Comparison of ENCODE assay signal across 14 cellular contexts in genomic region chr6:44275271-44275748, GRCh38. TPM values are rescaled to one million over a fixed set of nuclear protein-coding genes. Genes with fewer than 3 reads are reported as not detected.
DNase-seq lines count a peak whose midpoint lies in the region; ATAC-seq and TF ChIP-seq lines count a peak whose summit lies in the region.
"Had no signal": no experiment of that assay in that cellular context is flagged by ENCODE, and none has a peak within 500 bp of the region (broad histone marks: within the 10 kb centered on the region; RNA-seq: fewer than 3 reads in every experiment).

No MANE protein-coding gene starts in this region.

- H3K4me1 ChIP-seq in heart right ventricle (peaks cover 0 to 10% (median 5%) of the 10 kb centered on the region in 9 donors), lower lobe of right lung (peaks cover 4% of the 10 kb centered on the region), thoracic aorta (ENCODE audit: control insufficient read depth in 1 of 2, low read depth in 2 of 2) (peaks cover 0 to 15% of the 10 kb centered on the region in 2 donors), stomach (peaks cover 17 to 22% (median 20%) of the 10 kb centered on the region in 4 donors)

- intact Hi-C loops in heart right ventricle (cut with DNase I) (no loop called here), Right ventricle myocardium superior (cut with DNase I) (no loop called here), lower lobe of right lung (cut with DNase I) (no loop called here), stomach (cut with DNase I; ENCODE audit: low total_unique reads) (no loop called here)

- H3K27me3 ChIP-seq in heart right ventricle (peaks cover 17 to 90% (median 77%) of the 10 kb centered on the region in 7 donors), lower lobe of right lung (ENCODE audit: low read depth) (peaks cover 67% of the 10 kb centered on the region), thoracic aorta (replicated peaks; ENCODE audit: insufficient read depth) (no peaks in the 10 kb centered on the region), stomach (peaks cover 2 to 92% (median 70%) of the 10 kb centered on the region in 3 donors)

- H3K4me3 ChIP-seq in heart right ventricle (peak overlapping the region in 9 of 10 donors; percentile 23 to 42 (median 31)), lower lobe of right lung (peak overlapping the region; percentile 39), thoracic aorta (peak overlapping the region; percentile 64), stomach (peak overlapping the region in 2 of 4 donors; percentile 39 to 46)

- H3K36me3 ChIP-seq in heart right ventricle (no peaks in the 10 kb centered on the region), lower lobe of right lung (no peaks in the 10 kb centered on the region), thoracic aorta (no peaks in the 10 kb centered on the region), stomach (no peaks in the 10 kb centered on the region)

- H3K27ac ChIP-seq in heart right ventricle (no peak overlapping the region), lower lobe of right lung (no peak overlapping the region), thoracic aorta (no peak overlapping the region), stomach (no peak overlapping the region)

- ATAC-seq in heart right ventricle = no peak
- no peak for ATAC-seq in Right ventricle myocardium superior (ENCODE audit: poor library complexity)
- ATAC-seq in lower lobe of right lung = no peak
- ATAC-seq in thoracic aorta (ENCODE audit: insufficient number of reproducible peaks, low FRiP score, low read depth) = no peak
- ATAC-seq in GM19035 (IDR thresholded peaks at IDR 0.05; ENCODE audit: unreplicated experiment) = no peak

- H3K9me3 ChIP-seq in heart right ventricle (no peaks in the 10 kb centered on the region), lower lobe of right lung (no peaks in the 10 kb centered on the region), thoracic aorta (no peaks in the 10 kb centered on the region), stomach (no peaks in the 10 kb centered on the region)

- TF ChIP-seq POLR2A in stomach (IDR thresholded peaks at IDR 0.05) = no peak

- TF ChIP-seq CTCF in heart right ventricle (IDR thresholded peaks at IDR 0.05) (no peak), lower lobe of right lung (IDR thresholded peaks at IDR 0.05) (no peak), thoracic aorta (IDR thresholded peaks at IDR 0.05) (no peak), stomach (IDR thresholded peaks at IDR 0.05) (no peak)

- WGBS in heart right ventricle, 2 donors = 77% methylated on average over 59 of the region's 59 CpGs
- 62 to 84% (median 77%) methylated on average over 29 to 59 of the region's 59 CpGs for WGBS in stomach, 5 donors

- DNase-seq in heart right ventricle (no peak), Right ventricle myocardium superior (no peak), lower lobe of right lung (no peak), thoracic aorta (ENCODE audit: low spot score) (no peak), stomach (no peak)
- DNase-seq: activated CD4-positive, alpha-beta T cell treated with anti-CD3 and anti-CD28 coated beads, Interleukin-2, amount 50 U/mL, for 1 hour; CD4-positive, CD25-positive, alpha-beta regulatory T cell; islet precursor cell; Karpas-422; NCI-H1105; NCI-H510A treated with DMSO at 0.1 percent for 48 hours had no signal

- TF ChIP-seq EP300 in stomach (IDR thresholded peaks at IDR 0.05) = no peak

RNA-seq across cellular contexts. Expression of gene TMEM151B, which starts 5.1 kb away (rescaled TPM):
- total RNA-seq in heart right ventricle = 1 to 10 TPM in 1 of 10 donors, under 1 TPM in 5, not detected in 4; 0.09 to 2.2 (median 0.43) TPM
- 1 to 10 TPM in 1 of 2 donors, under 1 TPM in 1; 0.14 to 1.2 TPM for polyA plus RNA-seq in heart right ventricle
- not detected for total RNA-seq in Right ventricle myocardium superior
- total RNA-seq in lower lobe of right lung = not detected
- not detected for total RNA-seq in thoracic aorta
- total RNA-seq in stomach = under 1 TPM in 2 of 5 donors, not detected in 3; 0.18 to 0.29 TPM
- under 1 TPM in 2 of 3 donors, not detected in 1; 0.12 to 0.28 TPM for polyA plus RNA-seq in stomach
- total RNA-seq: aorta; CD4-positive, CD25-positive, alpha-beta regulatory T cell; natural killer cell treated with Interleukin-12 subunit alpha and Interleukin-12 subunit beta and Interleukin-15 and Interleukin-18, amount 100 ng/mL, for 72 hours had no signal
- polyA plus RNA-seq: aorta; CD4-positive, CD25-positive, alpha-beta regulatory T cell had no signal

RNA-seq across cellular contexts. Expression of gene NFKBIE, which starts 10.0 kb away (rescaled TPM):
- total RNA-seq in heart right ventricle (1 to 10 TPM; 1.5 to 8.7 (median 3.4) TPM), Right ventricle myocardium superior (3.7 TPM), lower lobe of right lung (10.4 TPM), thoracic aorta (10 to 100 TPM in 1 of 2 donors, 1 to 10 TPM in 1; 5.5 to 10.6 TPM), stomach (10 to 100 TPM in 1 of 5 donors, 1 to 10 TPM in 1, under 1 TPM in 1, not detected in 2; 0.89 to 23.5 (median 3.5) TPM)
- polyA plus RNA-seq in heart right ventricle (1 to 10 TPM; 5.7 to 5.9 TPM), stomach (10 to 100 TPM in 2 of 3 donors, 1 to 10 TPM in 1; 9.9 to 14.2 (median 10.6) TPM)

RNA-seq across cellular contexts. Expression of gene SLC35B2, which starts 18.0 kb away (rescaled TPM):
- total RNA-seq in heart right ventricle (10 to 100 TPM; 19.4 to 29.8 (median 23.7) TPM), Right ventricle myocardium superior (19.4 TPM), lower lobe of right lung (23.8 TPM), thoracic aorta (10 to 100 TPM; 19.9 to 33.3 TPM), stomach (10 to 100 TPM in 4 of 5 donors, 1 to 10 TPM in 1; 1.4 to 60.1 (median 27.0) TPM)
- polyA plus RNA-seq in heart right ventricle (10 to 100 TPM in 1 of 2 donors, 1 to 10 TPM in 1; 9.1 to 27.2 TPM), stomach (10 to 100 TPM in 2 of 3 donors, 1 to 10 TPM in 1; 7.3 to 17.2 (median 16.6) TPM)

RNA-seq across cellular contexts. Expression of gene HSP90AB1, which starts 28.4 kb away (rescaled TPM):
- total RNA-seq in heart right ventricle = 1,000 to 10,000 TPM in 4 of 10 donors, 100 to 1,000 TPM in 6; 675 to 1,053 (median 920) TPM
- polyA plus RNA-seq in heart right ventricle = 100 to 1,000 TPM; 235 to 764 TPM
- 853 TPM for total RNA-seq in Right ventricle myocardium superior
- 680 TPM for total RNA-seq in lower lobe of right lung
- 100 to 1,000 TPM; 405 to 695 TPM for total RNA-seq in thoracic aorta
- 100 to 1,000 TPM; 168 to 414 (median 370) TPM for total RNA-seq in stomach
- polyA plus RNA-seq in stomach = 100 to 1,000 TPM; 267 to 549 (median 348) TPM

RNA-seq across cellular contexts. Expression of gene AARS2, which starts 37.8 kb away (rescaled TPM):
- 10 to 100 TPM in 1 of 10 donors, 1 to 10 TPM in 9; 7.0 to 10.9 (median 8.5) TPM for total RNA-seq in heart right ventricle
- polyA plus RNA-seq in heart right ventricle = 1 to 10 TPM; 4.7 to 6.5 TPM
- 10.7 TPM for total RNA-seq in Right ventricle myocardium superior
- total RNA-seq in lower lobe of right lung = 12.0 TPM
- total RNA-seq in thoracic aorta = 1 to 10 TPM; 6.0 to 8.8 TPM
- 10 to 100 TPM in 2 of 5 donors, 1 to 10 TPM in 3; 6.4 to 19.3 (median 8.0) TPM for total RNA-seq in stomach
- polyA plus RNA-seq in stomach = 1 to 10 TPM; 2.9 to 4.2 (median 3.1) TPM
